ENCODE assay signal across 2 cellular contexts in the genomic region with DNA sequence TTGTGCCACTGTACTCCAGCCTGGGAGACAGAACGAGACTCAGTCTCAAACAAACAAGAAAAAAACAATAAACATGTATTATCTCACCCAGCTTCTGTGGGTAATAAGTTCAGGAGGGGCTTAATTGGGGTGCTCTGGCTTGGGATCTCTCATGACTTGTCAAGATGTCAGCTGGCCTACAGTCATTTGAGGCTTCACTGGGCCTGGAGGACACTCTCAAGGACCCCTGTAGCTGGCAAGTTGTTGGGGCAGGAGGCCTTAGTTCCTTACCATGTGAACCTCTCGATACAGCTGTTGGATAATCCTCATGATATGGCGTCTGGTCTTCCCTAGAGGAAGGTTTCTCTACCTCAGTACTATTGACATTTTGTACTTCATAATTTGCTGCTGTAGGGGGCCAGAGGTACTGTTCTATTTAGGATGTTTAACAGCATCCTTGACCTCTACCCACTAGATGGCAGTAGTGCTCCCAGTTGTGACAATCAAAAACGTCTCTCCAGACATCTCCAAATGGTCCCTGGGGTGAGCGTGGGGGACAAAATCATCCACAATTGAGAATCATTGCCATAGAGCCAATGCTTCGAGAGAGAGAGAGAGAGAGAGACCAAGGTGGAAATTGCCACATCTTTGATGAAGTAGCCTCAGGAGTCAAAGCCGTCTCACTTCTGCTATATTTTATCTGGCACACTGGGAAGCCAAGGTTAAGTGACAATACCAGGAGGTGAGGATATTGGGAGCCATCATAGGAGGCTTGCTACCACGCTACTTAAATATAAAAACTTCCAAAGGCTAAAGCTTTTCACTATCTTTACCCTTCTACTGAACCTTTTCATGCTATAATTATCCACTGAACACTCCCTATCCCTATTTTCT.
TF ChIP-seq lines count a peak whose summit lies in the region.

No MANE protein-coding gene starts in this region.

TF ChIP-seq in IMR-90, 13 proteins besides CTCF, POLR2A, EP300 and RAD21:
- peak; percentile 52 for TF ChIP-seq SMC3 (IDR thresholded peaks at IDR 0.05; ENCODE audit: low read depth, low read length)
- TF ChIP-seq, protein P1, sequence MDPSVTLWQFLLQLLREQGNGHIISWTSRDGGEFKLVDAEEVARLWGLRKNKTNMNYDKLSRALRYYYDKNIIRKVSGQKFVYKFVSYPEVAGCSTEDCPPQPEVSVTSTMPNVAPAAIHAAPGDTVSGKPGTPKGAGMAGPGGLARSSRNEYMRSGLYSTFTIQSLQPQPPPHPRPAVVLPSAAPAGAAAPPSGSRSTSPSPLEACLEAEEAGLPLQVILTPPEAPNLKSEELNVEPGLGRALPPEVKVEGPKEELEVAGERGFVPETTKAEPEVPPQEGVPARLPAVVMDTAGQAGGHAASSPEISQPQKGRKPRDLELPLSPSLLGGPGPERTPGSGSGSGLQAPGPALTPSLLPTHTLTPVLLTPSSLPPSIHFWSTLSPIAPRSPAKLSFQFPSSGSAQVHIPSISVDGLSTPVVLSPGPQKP (IDR thresholded peaks at IDR 0.05; ENCODE audit: borderline replicate concordance, low read depth, low read length): no peak
TF ChIP-seq in IMR-90: peak in this region for 1.

TF ChIP-seq in endothelial cell of umbilical vein, 7 proteins besides CTCF, POLR2A, EP300 and RAD21:
- TF ChIP-seq, protein P2, sequence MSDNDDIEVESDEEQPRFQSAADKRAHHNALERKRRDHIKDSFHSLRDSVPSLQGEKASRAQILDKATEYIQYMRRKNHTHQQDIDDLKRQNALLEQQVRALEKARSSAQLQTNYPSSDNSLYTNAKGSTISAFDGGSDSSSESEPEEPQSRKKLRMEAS (IDR thresholded peaks at IDR 0.05; ENCODE audit: insufficient read depth, insufficient read length): no peak
- TF ChIP-seq JUN (IDR thresholded peaks at IDR 0.05; ENCODE audit: borderline replicate concordance, insufficient read depth, insufficient read length, low read depth) (no peak), POLR2AphosphoS5 (IDR thresholded peaks at IDR 0.05; ENCODE audit: insufficient read depth, low read depth, low read length) (no peak)
